ENCODE assay signal across 8 cellular contexts in genomic region chr6:31861919-31862343, GRCh38. TPM values are rescaled to one million over a fixed set of nuclear protein-coding genes. Genes with fewer than 3 reads are reported as not detected.
DNase-seq lines count a peak whose midpoint lies in the region; ATAC-seq and TF ChIP-seq lines count a peak whose summit lies in the region.

No MANE protein-coding gene starts in this region.

- WGBS in mesodermal cell (ENCODE audit: insufficient coverage in 2 of 2), 2 experiments: 62 to 65% methylated on average over 16 to 17 of the region's 17 CpGs
- WGBS in urinary bladder: 36% methylated on average over 17 of the region's 17 CpGs

- H3K27ac ChIP-seq in cardiac muscle cell (no peak overlapping the region), breast epithelium (peak overlapping the region; percentile 94 to 96), mesodermal cell (ENCODE audit: low read depth, low read length, severe bottlenecking) (no peak overlapping the region), urinary bladder (ENCODE audit: low read depth) (peak overlapping the region; percentile 81)

- no peak for TF ChIP-seq POLR2A in breast epithelium (IDR thresholded peaks at IDR 0.05)

- no peak for ATAC-seq in Right ventricle myocardium inferior
- no peak for ATAC-seq in GM19463 (IDR thresholded peaks at IDR 0.05; ENCODE audit: unreplicated experiment)
- no peak for ATAC-seq in HG02970 (IDR thresholded peaks at IDR 0.05; ENCODE audit: low FRiP score, unreplicated experiment)

- H3K36me3 ChIP-seq in cardiac muscle cell (peaks cover 9% of the 10 kb centered on the region), breast epithelium (no peaks in the 10 kb centered on the region), mesodermal cell (ENCODE audit: control insufficient read depth, insufficient read depth, low read length) (peaks cover 47% of the 10 kb centered on the region), urinary bladder (ENCODE audit: insufficient read depth) (no peaks in the 10 kb centered on the region)

- no peak for TF ChIP-seq CTCF in cardiac muscle cell (IDR thresholded peaks at IDR 0.05; ENCODE audit: low read depth, low read length)
- no peak for TF ChIP-seq CTCF in breast epithelium (IDR thresholded peaks at IDR 0.05)

- H3K9me3 ChIP-seq in cardiac muscle cell (ENCODE audit: low read depth) (no peaks in the 10 kb centered on the region), breast epithelium (no peaks in the 10 kb centered on the region), mesodermal cell (ENCODE audit: control insufficient read depth, low read length) (no peaks in the 10 kb centered on the region)

- DNase-seq in cardiac muscle cell (ENCODE audit: low read depth in 1 of 2, low spot score in 1 of 2) (no peak), Right ventricle myocardium inferior (ENCODE audit: missing footprints) (no peak), breast epithelium (ENCODE audit: low spot score in 2 of 2) (no peak), H4 (ENCODE audit: low spot score) (no peak)

- H3K4me3 ChIP-seq in cardiac muscle cell (peak overlapping the region; percentile 80), breast epithelium (peak overlapping the region; percentile 72 to 99 (median 82)), mesodermal cell (ENCODE audit: extremely low read depth, insufficient read depth, low read length, poor library complexity, severe bottlenecking) (peak overlapping the region; percentile 86), urinary bladder (ENCODE audit: low read depth, low read length) (peak overlapping the region; percentile 55)

- intact Hi-C loops in Right ventricle myocardium inferior (cut with DNase I) (loop anchor here (10.0 kb wide), 1 partner anchor 177 kb away; the partner anchor contains the start of gene LY6G5C), breast epithelium (cut with DNase I; ENCODE audit: low total_unique reads) (no loop called here)

- H3K4me1 ChIP-seq in cardiac muscle cell (ENCODE audit: low read depth) (peaks cover 5% of the 10 kb centered on the region), breast epithelium (peaks cover 5 to 6% of the 10 kb centered on the region in 2 donors), mesodermal cell (ENCODE audit: control insufficient read depth, insufficient read depth, low read length, poor library complexity, severe bottlenecking) (no peaks in the 10 kb centered on the region), urinary bladder (ENCODE audit: insufficient read depth) (no peaks in the 10 kb centered on the region)

- H3K27me3 ChIP-seq in cardiac muscle cell: no peaks in the 10 kb centered on the region
- H3K27me3 ChIP-seq in breast epithelium: no peaks in the 10 kb centered on the region

RNA-seq across cellular contexts. Expression of gene NEU1, which starts 0.7 kb away (rescaled TPM):
- total RNA-seq in cardiac muscle cell (26.6 and 34.9 TPM in 2 replicates), Right ventricle myocardium inferior (25.6 TPM), breast epithelium (10 to 100 TPM; 44.6 to 57.3 (median 48.9) TPM), urinary bladder (18.4 TPM)
- polyA plus RNA-seq in cardiac muscle cell (27.3 and 27.6 TPM in 2 replicates), urinary bladder (52.1 TPM)
- polyA plus RNA-seq in mesodermal cell (2013, experiment 1 of 2): 70.0 TPM
- polyA plus RNA-seq in mesodermal cell (2013, experiment 2 of 2): 60.5 TPM
- total RNA-seq in H4 (2014; rRNA removed; shearing (Covaris generic)): 91.5 and 101 TPM in 2 replicates

RNA-seq across cellular contexts. Expression of gene SLC44A4, which starts 16.9 kb away (rescaled TPM):
- total RNA-seq in cardiac muscle cell (not detected in 2 replicates), Right ventricle myocardium inferior (not detected), breast epithelium (10 to 100 TPM in 2 of 3 donors, under 1 TPM in 1; 0.32 to 35.4 (median 10.5) TPM), urinary bladder (3.3 TPM)
- polyA plus RNA-seq in cardiac muscle cell (0.60 TPM in 1 of 2 replicates, not detected in the other), urinary bladder (4.2 TPM)
- 0.74 TPM for polyA plus RNA-seq in mesodermal cell (2013, experiment 1 of 2)
- 0.66 TPM for polyA plus RNA-seq in mesodermal cell (2013, experiment 2 of 2)
- not detected in 2 replicates for total RNA-seq in H4 (2014; rRNA removed; shearing (Covaris generic))

RNA-seq across cellular contexts. Expression of gene HSPA1B, which starts 34.4 kb away (rescaled TPM):
- total RNA-seq in cardiac muscle cell (184 and 226 TPM in 2 replicates), Right ventricle myocardium inferior (215 TPM), breast epithelium (100 to 1,000 TPM; 113 to 376 (median 232) TPM), urinary bladder (137 TPM)
- polyA plus RNA-seq in cardiac muscle cell (88.0 and 88.8 TPM in 2 replicates), urinary bladder (269 TPM)
- polyA plus RNA-seq in mesodermal cell (2013, experiment 1 of 2): 42.1 TPM
- polyA plus RNA-seq in mesodermal cell (2013, experiment 2 of 2): 32.1 TPM
- total RNA-seq in H4 (2014; rRNA removed; shearing (Covaris generic)): 84.4 and 109 TPM in 2 replicates

RNA-seq across cellular contexts. Expression of gene EHMT2, which starts 35.6 kb away (rescaled TPM):
- total RNA-seq in cardiac muscle cell (98.3 and 120 TPM in 2 replicates), Right ventricle myocardium inferior (16.8 TPM), breast epithelium (10 to 100 TPM; 34.6 to 37.5 (median 37.0) TPM), urinary bladder (33.1 TPM)
- polyA plus RNA-seq in cardiac muscle cell (89.6 and 115 TPM in 2 replicates), urinary bladder (45.5 TPM)
- 75.0 TPM for polyA plus RNA-seq in mesodermal cell (2013, experiment 1 of 2)
- 68.5 TPM for polyA plus RNA-seq in mesodermal cell (2013, experiment 2 of 2)
- 44.6 and 49.6 TPM in 2 replicates for total RNA-seq in H4 (2014; rRNA removed; shearing (Covaris generic))

RNA-seq across cellular contexts. Expression of gene ZBTB12, which starts 40.0 kb away (rescaled TPM):
- 20.1 and 32.0 TPM in 2 replicates for total RNA-seq in cardiac muscle cell
- polyA plus RNA-seq in cardiac muscle cell: 0.62 TPM in 1 of 2 replicates, not detected in the other
- 3.2 TPM for total RNA-seq in Right ventricle myocardium inferior
- 1 to 10 TPM in 2 of 3 donors, under 1 TPM in 1; 0.64 to 3.3 (median 1.9) TPM for total RNA-seq in breast epithelium
- 16.3 TPM for polyA plus RNA-seq in mesodermal cell (2013, experiment 1 of 2)
- polyA plus RNA-seq in mesodermal cell (2013, experiment 2 of 2): 14.6 TPM
- 4.8 TPM for total RNA-seq in urinary bladder
- 10.1 TPM for polyA plus RNA-seq in urinary bladder
- total RNA-seq in H4 (2014; rRNA removed; shearing (Covaris generic)): 0.62 and 0.70 TPM in 2 replicates

Comparison
In these comparisons a context has a peak if more than half of its experiments do, and no peak if none do; other contexts are left out.
1. H3K27ac ChIP-seq: peak in breast epithelium (2 of 2) and urinary bladder (single experiment); none in cardiac muscle cell (single experiment) and mesodermal cell (single experiment).
2. Peak in every context shown above with its lines, with median percentiles within 50 percentile points of each other: H3K4me3 ChIP-seq.